1 cellular context compared by ENCODE assay signal in genomic region chr3:105869982-105870381, GRCh38.
TF ChIP-seq lines count a peak whose summit lies in the region.

No MANE protein-coding gene starts in this region.

TF ChIP-seq in GM12878, 131 proteins besides CTCF, POLR2A, EP300 and RAD21 (continued from another document):
- TF ChIP-seq CEBPZ (IDR thresholded peaks at IDR 0.05; ENCODE audit: low read depth, low read length) (no peak), REST (IDR thresholded peaks at IDR 0.05; ENCODE audit: low read depth, low read length) (no peak), YY1 (IDR thresholded peaks at IDR 0.05; ENCODE audit: low read depth, low read length) (no peak), E4F1 (IDR thresholded peaks at IDR 0.05; ENCODE audit: borderline replicate concordance, partially characterized antibody) (no peak), MEF2B (IDR thresholded peaks at IDR 0.05; ENCODE audit: partially characterized antibody, poor library complexity, severe bottlenecking) (no peak), RUNX3 (IDR thresholded peaks at IDR 0.05; ENCODE audit: low read length) (no peak)
